In the genomic region with DNA sequence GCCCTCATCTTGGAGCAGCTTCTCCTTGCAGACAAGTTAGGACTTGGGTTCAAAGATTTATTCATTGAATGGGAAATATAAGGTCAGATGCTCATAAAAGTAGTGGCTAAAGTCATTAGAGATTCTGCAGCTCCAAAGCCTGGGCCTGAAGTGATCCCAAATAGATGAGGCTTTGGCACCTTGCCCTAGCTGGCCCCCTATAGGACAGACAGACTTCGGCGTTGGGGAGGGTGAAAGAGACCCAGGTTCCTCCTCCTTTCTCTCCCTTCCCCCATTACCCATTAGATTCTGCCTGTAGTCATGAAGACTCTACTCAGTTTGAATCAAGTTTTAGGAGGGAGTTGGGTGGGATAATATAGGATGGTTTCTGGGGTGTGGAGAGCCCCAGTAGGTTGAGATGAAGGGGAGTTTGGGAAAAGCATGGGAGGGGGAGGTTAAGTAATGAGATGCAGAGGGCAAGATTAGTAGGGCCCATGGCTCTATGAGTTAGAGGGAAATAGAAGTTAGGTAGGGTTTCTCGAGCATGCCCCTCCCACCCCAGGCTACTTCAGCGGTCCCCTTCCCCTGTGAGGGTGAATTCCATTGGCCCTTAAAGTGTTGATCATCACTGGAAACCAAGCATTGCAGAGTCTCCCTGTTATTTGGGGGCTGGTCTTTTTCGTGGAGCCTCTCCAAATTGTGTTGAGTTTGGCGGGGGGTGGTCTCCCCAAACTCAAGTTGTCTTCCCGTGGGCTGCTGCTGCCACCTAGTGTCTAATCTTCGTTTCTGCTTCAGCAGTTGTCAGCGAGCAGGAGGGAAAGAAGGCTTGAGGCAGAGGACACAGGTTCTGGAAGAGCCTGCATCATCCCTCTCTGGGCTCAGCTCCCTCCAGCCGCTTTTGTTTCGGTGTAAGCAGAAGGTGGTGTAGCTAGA, we compare ENCODE assay signal across 8 cellular contexts. TPM values are rescaled to one million over a fixed set of nuclear protein-coding genes. Genes with fewer than 3 reads are reported as not detected.
A peak's percentile ranks its signal among the peaks of the same experiment; 100 is the strongest.
DNase-seq lines count a peak whose midpoint lies in the region; ATAC-seq and TF ChIP-seq lines count a peak whose summit lies in the region.

No MANE protein-coding gene starts in this region.

- peaks cover 38% of the 10 kb centered on the region for H3F3A ChIP-seq in smooth muscle cell (ENCODE audit: low read depth)

- H3K79me2 ChIP-seq in Karpas-422 (ENCODE audit: low read length) = no peaks in the 10 kb centered on the region
- peaks cover 27% of the 10 kb centered on the region for H3K79me2 ChIP-seq in hepatocyte
- H3K79me2 ChIP-seq in smooth muscle cell (ENCODE audit: low read depth) = peaks cover 25% of the 10 kb centered on the region

- no peaks in the 10 kb centered on the region for H3K27me3 Mint-ChIP-seq in activated naive CD4-positive, alpha-beta T cell treated with anti-CD3 and anti-CD28 coated beads, Interleukin-2, amount 50 U/mL, for 24 hours

- H3K4me1 ChIP-seq in Karpas-422 (ENCODE audit: low read length) = peaks cover 50% of the 10 kb centered on the region
- peaks cover 29% of the 10 kb centered on the region for H3K4me1 ChIP-seq in SJSA1 (replicated peaks)
- peaks cover 33% of the 10 kb centered on the region for H3K4me1 ChIP-seq in hepatocyte (ENCODE audit: insufficient read depth)
- peaks cover 55% of the 10 kb centered on the region for H3K4me1 ChIP-seq in smooth muscle cell (ENCODE audit: low read depth)

- no peak for TF ChIP-seq POLR2A in GM18505 (IDR thresholded peaks at IDR 0.05; ENCODE audit: borderline replicate concordance, extremely low read depth, insufficient read depth, insufficient read length)

- no peak overlapping the region for H3K27ac Mint-ChIP-seq in activated naive CD4-positive, alpha-beta T cell treated with anti-CD3 and anti-CD28 coated beads, Interleukin-2, amount 50 U/mL, for 24 hours

- TF ChIP-seq CTCF in hepatocyte (IDR thresholded peaks at IDR 0.05; ENCODE audit: poor library complexity) (peak; percentile 99), smooth muscle cell (IDR thresholded peaks at IDR 0.05; ENCODE audit: borderline replicate concordance, insufficient read depth, poor library complexity, severe bottlenecking) (peak; percentile 91)

- peaks cover 39% of the 10 kb centered on the region for H3K4me1 Mint-ChIP-seq in activated naive CD4-positive, alpha-beta T cell treated with anti-CD3 and anti-CD28 coated beads, Interleukin-2, amount 50 U/mL, for 24 hours

- WGBS in hepatocyte (ENCODE audit: low lambda C conversion rate, missing lambda C conversion rate) = 12% methylated on average over 11 of the region's 11 CpGs
- WGBS in smooth muscle cell (ENCODE audit: low lambda C conversion rate) = 8% methylated on average over 11 of the region's 11 CpGs

- DNase-seq in DMS53 treated with DMSO at 0.1 percent for 48 hours (lab: John Stamatoyannopoulos, UW; ENCODE audit: unreplicated experiment) (peak; percentile 16), Karpas-422 (peak; percentile 86), SJSA1 (ENCODE audit: low read depth in 1 of 2, low spot score in 2 of 2) (peak; percentile 66 to 70), hepatocyte (ENCODE audit: low spot score) (peak; percentile 75), smooth muscle cell (lab: John Stamatoyannopoulos, UW; ENCODE audit: unreplicated experiment) (no peak), NCI-H1048 (lab: John Stamatoyannopoulos, UW) (no peak)

- no peaks in the 10 kb centered on the region for H3K27me3 ChIP-seq in Karpas-422 (ENCODE audit: low read length)
- H3K27me3 ChIP-seq in SJSA1 (replicated peaks) = peaks cover 9% of the 10 kb centered on the region; the same call in 1 of the 2 replicates
- H3K27me3 ChIP-seq in hepatocyte = no peaks in the 10 kb centered on the region
- no peaks in the 10 kb centered on the region for H3K27me3 ChIP-seq in smooth muscle cell (ENCODE audit: low read depth)

- H3K9ac ChIP-seq in Karpas-422 (ENCODE audit: low read length) = no peak overlapping the region
- no peak overlapping the region for H3K9ac ChIP-seq in smooth muscle cell (ENCODE audit: low read depth)

- H3K9me2 ChIP-seq in Karpas-422 (replicated peaks; ENCODE audit: insufficient read depth, low read length) (no peaks in the 10 kb centered on the region), hepatocyte (replicated peaks; ENCODE audit: insufficient read depth) (no peaks in the 10 kb centered on the region)

- no peaks in the 10 kb centered on the region for H3K36me3 Mint-ChIP-seq in activated naive CD4-positive, alpha-beta T cell treated with anti-CD3 and anti-CD28 coated beads, Interleukin-2, amount 50 U/mL, for 24 hours

- H3K9me3 Mint-ChIP-seq in activated naive CD4-positive, alpha-beta T cell treated with anti-CD3 and anti-CD28 coated beads, Interleukin-2, amount 50 U/mL, for 24 hours = no peaks in the 10 kb centered on the region

- H3K36me3 ChIP-seq in Karpas-422 (ENCODE audit: insufficient read depth, low read length) (no peaks in the 10 kb centered on the region), SJSA1 (peaks cover 3% of the 10 kb centered on the region; the same call in 1 of the 2 replicates), hepatocyte (replicated peaks; ENCODE audit: insufficient read depth, low read depth) (no peaks in the 10 kb centered on the region), smooth muscle cell (ENCODE audit: low read depth) (no peaks in the 10 kb centered on the region)

- peaks cover 16% of the 10 kb centered on the region for H4K20me1 ChIP-seq in Karpas-422 (ENCODE audit: insufficient read depth, low read depth, low read length)
- H4K20me1 ChIP-seq in hepatocyte (ENCODE audit: insufficient read depth, poor library complexity, severe bottlenecking) = peaks cover 18% of the 10 kb centered on the region
- H4K20me1 ChIP-seq in smooth muscle cell (ENCODE audit: low read depth) = peaks cover 18% of the 10 kb centered on the region

- H2AFZ ChIP-seq in Karpas-422 (ENCODE audit: low read length) (no peak overlapping the region), hepatocyte (no peak overlapping the region), smooth muscle cell (ENCODE audit: low read depth) (no peak overlapping the region)

- H3K9me3 ChIP-seq in Karpas-422 (ENCODE audit: low read length) = no peaks in the 10 kb centered on the region
- H3K9me3 ChIP-seq in SJSA1 (replicated peaks) = 0 out of 2 replicates have a peak, but pooled peaks cover 3% of the 10 kb centered on the region
- H3K9me3 ChIP-seq in hepatocyte (ENCODE audit: low read depth) = no peaks in the 10 kb centered on the region
- no peaks in the 10 kb centered on the region for H3K9me3 ChIP-seq in smooth muscle cell (replicated peaks; ENCODE audit: low read depth)

- no peak overlapping the region for H3K4me2 ChIP-seq in Karpas-422 (ENCODE audit: low read depth, low read length, poor library complexity, severe bottlenecking)
- peak overlapping the region; percentile 73 for H3K4me2 ChIP-seq in hepatocyte
- peak overlapping the region; percentile 72 for H3K4me2 ChIP-seq in smooth muscle cell

- peak overlapping the region; percentile 94 for H3K4me3 Mint-ChIP-seq in activated naive CD4-positive, alpha-beta T cell treated with anti-CD3 and anti-CD28 coated beads, Interleukin-2, amount 50 U/mL, for 24 hours

- H3K4me3 ChIP-seq in Karpas-422 (ENCODE audit: low read length) (no peak overlapping the region), SJSA1 (no peak overlapping the region), hepatocyte (no peak overlapping the region), smooth muscle cell (no peak overlapping the region)

- no peak for ATAC-seq in GM18505 (IDR thresholded peaks at IDR 0.05; ENCODE audit: unreplicated experiment)

- H3K27ac ChIP-seq in Karpas-422 (ENCODE audit: low read length) = no peak overlapping the region
- H3K27ac ChIP-seq in SJSA1 = no peak overlapping the region
- peak overlapping the region; percentile 60 for H3K27ac ChIP-seq in hepatocyte
- H3K27ac ChIP-seq in smooth muscle cell (ENCODE audit: low read depth) = peak overlapping the region; percentile 39

RNA-seq across cellular contexts. Expression of gene AHDC1, which starts 2.1 kb away (rescaled TPM):
- 2.1 and 2.2 TPM in 2 replicates for total RNA-seq in Karpas-422 (2014; rRNA removed; shearing (Covaris generic); ENCODE audit: low replicate concordance)
- 2.9 and 4.1 TPM in 2 replicates for total RNA-seq in SJSA1 (2014; rRNA removed; shearing (Covaris generic))
- total RNA-seq in hepatocyte (6.7 and 13.3 TPM in 2 replicates), smooth muscle cell (8.4 and 12.2 TPM in 2 replicates)
- polyA plus RNA-seq in hepatocyte (12.2 and 14.4 TPM in 2 replicates), smooth muscle cell (12.2 and 15.6 TPM in 2 replicates)

RNA-seq across cellular contexts. Expression of gene FGR, which starts 28.9 kb away (rescaled TPM):
- total RNA-seq in Karpas-422 (2014; rRNA removed; shearing (Covaris generic); ENCODE audit: low replicate concordance) = 3.0 and 5.6 TPM in 2 replicates
- total RNA-seq in SJSA1 (2014; rRNA removed; shearing (Covaris generic)) = not detected in 2 replicates
- total RNA-seq in hepatocyte (0.28 and 0.73 TPM in 2 replicates), smooth muscle cell (1.3 TPM in 1 of 2 replicates, not detected in the other)
- polyA plus RNA-seq in hepatocyte (0.28 TPM in 1 of 2 replicates, not detected in the other), smooth muscle cell (0.10 and 0.65 TPM in 2 replicates)

Comparison
In these comparisons a context has a peak if more than half of its experiments do, and no peak if none do; other contexts are left out.
1. DNase-seq: peak in DMS53 treated with DMSO at 0.1 percent for 48 hours (single experiment), Karpas-422 (single experiment), SJSA1 (2 of 2) and hepatocyte (single experiment); none in smooth muscle cell (single experiment) and NCI-H1048 (single experiment).
2. H3K27ac ChIP-seq: peak in hepatocyte (single experiment) and smooth muscle cell (single experiment); none in Karpas-422 (single experiment) and SJSA1 (single experiment).